ENCODE assay signal across 1 cellular context in genomic region chr5:127517480-127518318, GRCh38.
A peak's percentile ranks its signal among the peaks of the same experiment; 100 is the strongest.
TF ChIP-seq lines count a peak whose summit lies in the region.

Gene PRRC1 (plus strand): TSS chr5:127517640. CDS start chr5:127523480, 5,840 bp downstream.

TF ChIP-seq in HepG2, 621 proteins besides CTCF, POLR2A, EP300 and RAD21 (continued from another document and continues in another):
- TF ChIP-seq ZBTB40 (IDR thresholded peaks at IDR 0.05) (no peak), ZBTB40 (CRISPR knock-in tag; IDR thresholded peaks at IDR 0.05) (peak; percentile 72), ZBTB10 (CRISPR knock-in tag; IDR thresholded peaks at IDR 0.05; ENCODE audit: borderline replicate concordance) (peak; percentile 84; the same call in 1 of the 2 replicates), POGK (CRISPR knock-in tag; conservative IDR thresholded peaks at IDR 0.05) (peak; percentile 73; the same call in 1 of the 2 replicates), DMAP1 (CRISPR knock-in tag; IDR thresholded peaks at IDR 0.05) (peak; percentile 95), ZNF468 (CRISPR knock-in tag; IDR thresholded peaks at IDR 0.05) (peak; percentile 31; the same call in 1 of the 2 replicates), HCFC1 (IDR thresholded peaks at IDR 0.05; ENCODE audit: low read depth, low read length) (no peak), CBX1 (IDR thresholded peaks at IDR 0.05; ENCODE audit: low read depth) (peak; percentile 13), ZFP1 (CRISPR knock-in tag; IDR thresholded peaks at IDR 0.05) (no peak), POLR2AphosphoS2 (IDR thresholded peaks at IDR 0.05; ENCODE audit: low read depth, low read length) (no peak), ZNF761 (CRISPR knock-in tag; conservative IDR thresholded peaks at IDR 0.05) (0 out of 2 replicates have a peak, but pooled peaks have one; percentile 26), MAZ (IDR thresholded peaks at IDR 0.05; ENCODE audit: borderline replicate concordance, low read depth, low read length) (0 out of 2 replicates have a peak, but pooled peaks have one; percentile 29), MAZ (CRISPR knock-in tag; IDR thresholded peaks at IDR 0.05; ENCODE audit: low read depth) (peak; percentile 58; the same call in 1 of the 2 replicates), ZNF841 (CRISPR knock-in tag; IDR thresholded peaks at IDR 0.05; ENCODE audit: borderline replicate concordance) (no peak), RBM39 (IDR thresholded peaks at IDR 0.05; ENCODE audit: low read depth, low read length, poor library complexity, severe bottlenecking) (no peak), GATAD1 (CRISPR knock-in tag; IDR thresholded peaks at IDR 0.05) (peak; percentile 69), ZNF30 (CRISPR knock-in tag; IDR thresholded peaks at IDR 0.05) (peak; percentile 66; the same call in 1 of the 2 replicates), DBP (CRISPR knock-in tag; IDR thresholded peaks at IDR 0.05; ENCODE audit: not compliant biosample characterization) (peak; percentile 35), PRPF4 (IDR thresholded peaks at IDR 0.05; ENCODE audit: low read depth, low read length, poor library complexity, severe bottlenecking) (no peak), TFAP4 (IDR thresholded peaks at IDR 0.05; ENCODE audit: borderline replicate concordance, low read depth) (peak; percentile 36; the same call in 1 of the 2 replicates), AHDC1 (CRISPR knock-in tag; IDR thresholded peaks at IDR 0.05; ENCODE audit: borderline replicate concordance) (no peak), ZHX2 (IDR thresholded peaks at IDR 0.05; ENCODE audit: low read depth) (no peak), ZHX2 (CRISPR knock-in tag; IDR thresholded peaks at IDR 0.05; ENCODE audit: borderline replicate concordance) (no peak)
